Comparison of ENCODE assay signal across 1 cellular context in the genomic region with DNA sequence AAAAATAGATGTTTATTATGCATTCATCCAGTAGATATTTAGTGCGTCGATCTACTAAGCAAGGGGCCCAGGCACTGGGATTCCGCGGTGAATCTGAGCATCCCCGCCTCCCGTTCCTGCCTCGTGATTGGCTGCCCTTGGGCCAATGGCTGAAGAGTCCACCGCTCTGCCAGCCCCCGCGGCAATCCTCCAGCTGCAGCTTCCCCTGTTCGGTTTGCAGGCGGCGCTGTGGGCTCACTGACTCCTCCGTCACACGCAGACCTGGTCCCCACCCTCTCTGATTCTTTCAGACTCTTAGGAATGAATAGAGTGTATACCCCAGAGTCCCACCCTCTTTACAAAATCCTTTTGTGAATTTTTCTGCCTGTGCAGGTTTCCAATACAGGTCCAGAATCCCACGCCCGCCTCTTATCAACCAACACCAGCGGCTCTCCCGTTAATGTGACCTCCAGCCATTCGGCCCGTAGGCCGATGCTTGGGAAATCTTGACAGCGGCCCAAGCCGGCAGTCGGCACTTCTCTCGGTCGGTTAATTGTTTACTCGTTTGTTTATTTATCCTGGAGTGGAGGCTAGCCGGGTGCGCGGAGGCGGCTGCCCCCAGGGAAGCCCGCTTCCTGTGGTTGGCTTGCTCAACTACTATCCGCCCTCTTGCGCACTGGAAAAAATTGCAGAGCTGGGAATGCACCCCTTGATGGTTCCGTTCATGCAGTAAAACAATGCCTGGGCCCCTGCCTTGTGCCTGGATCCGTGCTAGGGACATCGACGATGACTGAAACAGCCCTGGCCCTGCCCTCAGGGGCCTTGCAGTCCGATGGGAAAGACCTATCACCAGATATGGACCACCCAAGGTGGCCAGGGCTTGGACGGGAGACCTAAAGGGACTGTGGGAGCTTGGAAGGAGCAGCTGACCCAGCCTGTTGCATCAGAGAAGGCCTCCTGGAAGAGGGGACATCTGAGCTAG.
A peak's percentile ranks its signal among the peaks of the same experiment; 100 is the strongest.
TF ChIP-seq lines count a peak whose summit lies in the region.

No MANE protein-coding gene starts in this region.

TF ChIP-seq in K562, 482 proteins besides CTCF, POLR2A, EP300 and RAD21 (continued from another document and continues in another):
- 0 out of 2 replicates have a peak, but pooled peaks have one; percentile 16 for TF ChIP-seq MBD2 (IDR thresholded peaks at IDR 0.05; ENCODE audit: borderline replicate concordance, low read depth)
- peak; percentile 53; the same call in 1 of the 2 replicates for TF ChIP-seq ZNF316 (IDR thresholded peaks at IDR 0.05)
- TF ChIP-seq ARID1B (IDR thresholded peaks at IDR 0.05): peak; percentile 26; the same call in 1 of the 2 replicates
- no peak for TF ChIP-seq NFATC3 (IDR thresholded peaks at IDR 0.05)
- TF ChIP-seq NFYB (IDR thresholded peaks at IDR 0.05; ENCODE audit: extremely low read depth, insufficient read length): peak; percentile 78
- TF ChIP-seq, protein P1, sequence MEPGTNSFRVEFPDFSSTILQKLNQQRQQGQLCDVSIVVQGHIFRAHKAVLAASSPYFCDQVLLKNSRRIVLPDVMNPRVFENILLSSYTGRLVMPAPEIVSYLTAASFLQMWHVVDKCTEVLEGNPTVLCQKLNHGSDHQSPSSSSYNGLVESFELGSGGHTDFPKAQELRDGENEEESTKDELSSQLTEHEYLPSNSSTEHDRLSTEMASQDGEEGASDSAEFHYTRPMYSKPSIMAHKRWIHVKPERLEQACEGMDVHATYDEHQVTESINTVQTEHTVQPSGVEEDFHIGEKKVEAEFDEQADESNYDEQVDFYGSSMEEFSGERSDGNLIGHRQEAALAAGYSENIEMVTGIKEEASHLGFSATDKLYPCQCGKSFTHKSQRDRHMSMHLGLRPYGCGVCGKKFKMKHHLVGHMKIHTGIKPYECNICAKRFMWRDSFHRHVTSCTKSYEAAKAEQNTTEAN (CRISPR knock-in tag; IDR thresholded peaks at IDR 0.05): no peak; the same call in 1 of the 2 replicates
- 0 out of 2 replicates have a peak, but pooled peaks have one; percentile 11 for TF ChIP-seq MAFG (tag; conservative IDR thresholded peaks at IDR 0.05)
- TF ChIP-seq ETV5 (CRISPR knock-in tag; IDR thresholded peaks at IDR 0.05; ENCODE audit: low read depth): 0 out of 2 replicates have a peak, but pooled peaks have one; percentile 29
- peak; percentile 78 for TF ChIP-seq CC2D1A (IDR thresholded peaks at IDR 0.05)
- TF ChIP-seq, protein P2, sequence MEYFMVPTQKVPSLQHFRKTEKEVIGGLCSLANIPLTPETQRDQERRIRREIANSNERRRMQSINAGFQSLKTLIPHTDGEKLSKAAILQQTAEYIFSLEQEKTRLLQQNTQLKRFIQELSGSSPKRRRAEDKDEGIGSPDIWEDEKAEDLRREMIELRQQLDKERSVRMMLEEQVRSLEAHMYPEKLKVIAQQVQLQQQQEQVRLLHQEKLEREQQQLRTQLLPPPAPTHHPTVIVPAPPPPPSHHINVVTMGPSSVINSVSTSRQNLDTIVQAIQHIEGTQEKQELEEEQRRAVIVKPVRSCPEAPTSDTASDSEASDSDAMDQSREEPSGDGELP (CRISPR knock-in tag; IDR thresholded peaks at IDR 0.05; ENCODE audit: borderline replicate concordance): peak; percentile 94
- no peak for TF ChIP-seq GATA2 (CRISPR knock-in tag; IDR thresholded peaks at IDR 0.05)
- 0 out of 2 replicates have a peak, but pooled peaks have one; percentile 6 for TF ChIP-seq NFIC (IDR thresholded peaks at IDR 0.05)
- TF ChIP-seq, protein P3, sequence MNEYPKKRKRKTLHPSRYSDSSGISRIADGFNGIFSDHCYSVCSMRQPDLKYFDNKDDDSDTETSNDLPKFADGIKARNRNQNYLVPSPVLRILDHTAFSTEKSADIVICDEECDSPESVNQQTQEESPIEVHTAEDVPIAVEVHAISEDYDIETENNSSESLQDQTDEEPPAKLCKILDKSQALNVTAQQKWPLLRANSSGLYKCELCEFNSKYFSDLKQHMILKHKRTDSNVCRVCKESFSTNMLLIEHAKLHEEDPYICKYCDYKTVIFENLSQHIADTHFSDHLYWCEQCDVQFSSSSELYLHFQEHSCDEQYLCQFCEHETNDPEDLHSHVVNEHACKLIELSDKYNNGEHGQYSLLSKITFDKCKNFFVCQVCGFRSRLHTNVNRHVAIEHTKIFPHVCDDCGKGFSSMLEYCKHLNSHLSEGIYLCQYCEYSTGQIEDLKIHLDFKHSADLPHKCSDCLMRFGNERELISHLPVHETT (CRISPR knock-in tag; conservative IDR thresholded peaks at IDR 0.05 in 1 of 2, IDR thresholded peaks at IDR 0.05 in 1 of 2): no peak
- TF ChIP-seq ZNF263 (CRISPR knock-in tag; IDR thresholded peaks at IDR 0.05; ENCODE audit: borderline replicate concordance): peak; percentile 66; the same call in 1 of the 2 replicates
- TF ChIP-seq, protein P4, sequence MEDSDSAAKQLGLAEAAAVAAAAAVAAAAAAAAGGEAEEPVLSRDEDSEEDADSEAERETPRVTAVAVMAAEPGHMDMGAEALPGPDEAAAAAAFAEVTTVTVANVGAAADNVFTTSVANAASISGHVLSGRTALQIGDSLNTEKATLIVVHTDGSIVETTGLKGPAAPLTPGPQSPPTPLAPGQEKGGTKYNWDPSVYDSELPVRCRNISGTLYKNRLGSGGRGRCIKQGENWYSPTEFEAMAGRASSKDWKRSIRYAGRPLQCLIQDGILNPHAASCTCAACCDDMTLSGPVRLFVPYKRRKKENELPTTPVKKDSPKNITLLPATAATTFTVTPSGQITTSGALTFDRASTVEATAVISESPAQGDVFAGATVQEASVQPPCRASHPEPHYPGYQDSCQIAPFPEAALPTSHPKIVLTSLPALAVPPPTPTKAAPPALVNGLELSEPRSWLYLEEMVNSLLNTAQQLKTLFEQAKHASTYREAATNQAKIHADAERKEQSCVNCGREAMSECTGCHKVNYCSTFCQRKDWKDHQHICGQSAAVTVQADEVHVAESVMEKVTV (CRISPR knock-in tag; IDR thresholded peaks at IDR 0.05): peak; percentile 88
- TF ChIP-seq ZNF143 (CRISPR knock-in tag; IDR thresholded peaks at IDR 0.05): 0 out of 2 replicates have a peak, but pooled peaks have one; percentile 31
- TF ChIP-seq POLR2G (IDR thresholded peaks at IDR 0.05; ENCODE audit: low read depth, low read length): peak; percentile 72
- peak; percentile 51; the same call in 1 of the 2 replicates for TF ChIP-seq JUND (IDR thresholded peaks at IDR 0.05; ENCODE audit: borderline replicate concordance, low read depth, low read length)
- TF ChIP-seq JUND (tag; IDR thresholded peaks at IDR 0.05; ENCODE audit: borderline replicate concordance, low read depth, low read length): no peak; the same call in 2 of the 3 replicates
- TF ChIP-seq TAF1 (IDR thresholded peaks at IDR 0.05; ENCODE audit: control insufficient read depth, extremely low read depth, insufficient read depth, low read length, severe bottlenecking): peak; percentile 26
- TF ChIP-seq TEAD4 (IDR thresholded peaks at IDR 0.05; ENCODE audit: low read length): 0 out of 2 replicates have a peak, but pooled peaks have one; percentile 19
- TF ChIP-seq TEAD4 (CRISPR knock-in tag; IDR thresholded peaks at IDR 0.05; ENCODE audit: borderline replicate concordance): no peak
- TF ChIP-seq PHF8 (IDR thresholded peaks at IDR 0.05; ENCODE audit: borderline replicate concordance, low read length): no peak; the same call in 1 of the 2 replicates
- TF ChIP-seq RB1 (IDR thresholded peaks at IDR 0.05; ENCODE audit: low read depth): peak; percentile 84; the same call in 1 of the 2 replicates
- TF ChIP-seq CCNT2 (IDR thresholded peaks at IDR 0.05; ENCODE audit: borderline replicate concordance, extremely low read depth, insufficient read length, low read depth, low read length): peak; percentile 20
- TF ChIP-seq ZFP36 (IDR thresholded peaks at IDR 0.05; ENCODE audit: low read depth, low read length, partially characterized antibody): peak; percentile 58
- TF ChIP-seq, protein P5, sequence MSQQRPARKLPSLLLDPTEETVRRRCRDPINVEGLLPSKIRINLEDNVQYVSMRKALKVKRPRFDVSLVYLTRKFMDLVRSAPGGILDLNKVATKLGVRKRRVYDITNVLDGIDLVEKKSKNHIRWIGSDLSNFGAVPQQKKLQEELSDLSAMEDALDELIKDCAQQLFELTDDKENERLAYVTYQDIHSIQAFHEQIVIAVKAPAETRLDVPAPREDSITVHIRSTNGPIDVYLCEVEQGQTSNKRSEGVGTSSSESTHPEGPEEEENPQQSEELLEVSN (IDR thresholded peaks at IDR 0.05; ENCODE audit: borderline replicate concordance in 1 of 2, extremely low read depth in 1 of 2, insufficient read depth in 1 of 2, insufficient read length in 1 of 2, low read depth in 1 of 2, low read length in 1 of 2, poor library complexity in 1 of 2, severe bottlenecking in 1 of 2): peak; percentile 32 to 35
- 0 out of 2 replicates have a peak, but pooled peaks have one; percentile 45 for TF ChIP-seq HCFC1 (IDR thresholded peaks at IDR 0.05; ENCODE audit: low read depth, low read length)
- TF ChIP-seq, protein P6, sequence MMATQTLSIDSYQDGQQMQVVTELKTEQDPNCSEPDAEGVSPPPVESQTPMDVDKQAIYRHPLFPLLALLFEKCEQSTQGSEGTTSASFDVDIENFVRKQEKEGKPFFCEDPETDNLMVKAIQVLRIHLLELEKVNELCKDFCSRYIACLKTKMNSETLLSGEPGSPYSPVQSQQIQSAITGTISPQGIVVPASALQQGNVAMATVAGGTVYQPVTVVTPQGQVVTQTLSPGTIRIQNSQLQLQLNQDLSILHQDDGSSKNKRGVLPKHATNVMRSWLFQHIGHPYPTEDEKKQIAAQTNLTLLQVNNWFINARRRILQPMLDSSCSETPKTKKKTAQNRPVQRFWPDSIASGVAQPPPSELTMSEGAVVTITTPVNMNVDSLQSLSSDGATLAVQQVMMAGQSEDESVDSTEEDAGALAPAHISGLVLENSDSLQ (IDR thresholded peaks at IDR 0.05): peak; percentile 59; the same call in 1 of the 2 replicates
- peak; percentile 45; the same call in 1 of the 2 replicates for TF ChIP-seq L3MBTL2 (IDR thresholded peaks at IDR 0.05)
- TF ChIP-seq TOE1 (IDR thresholded peaks at IDR 0.05; ENCODE audit: borderline replicate concordance): peak; percentile 47; the same call in 1 of the 2 replicates
- TF ChIP-seq TOE1 (CRISPR knock-in tag; IDR thresholded peaks at IDR 0.05; ENCODE audit: borderline replicate concordance, low read depth): no peak
- peak; percentile 37 for TF ChIP-seq CREB1 (IDR thresholded peaks at IDR 0.05)
- peak; percentile 58; the same call in 1 of the 2 replicates for TF ChIP-seq CREB1 (CRISPR knock-in tag; IDR thresholded peaks at IDR 0.05)
- 0 out of 2 replicates have a peak, but pooled peaks have one; percentile 30 for TF ChIP-seq LCOR (CRISPR knock-in tag; IDR thresholded peaks at IDR 0.05)
- peak; percentile 72 for TF ChIP-seq FOS (IDR thresholded peaks at IDR 0.05; ENCODE audit: extremely low read depth, insufficient read length)
- TF ChIP-seq MED1 (CRISPR knock-in tag; IDR thresholded peaks at IDR 0.05; ENCODE audit: borderline replicate concordance): no peak
- TF ChIP-seq SP1 (CRISPR knock-in tag; IDR thresholded peaks at IDR 0.05): peak; percentile 66; the same call in 1 of the 2 replicates
- TF ChIP-seq ARID2 (IDR thresholded peaks at IDR 0.05): no peak
- peak; percentile 41 to 48; a peak in 3 of 4 replicates for TF ChIP-seq NRF1 (conservative IDR thresholded peaks at IDR 0.05 in 1 of 2, IDR thresholded peaks at IDR 0.05 in 1 of 2)
- TF ChIP-seq ETV1 (tag; conservative IDR thresholded peaks at IDR 0.05; ENCODE audit: low read depth): 0 out of 2 replicates have a peak, but pooled peaks have one; percentile 11
- peak; percentile 39 for TF ChIP-seq EGR1 (conservative IDR thresholded peaks at IDR 0.05)
- no peak for TF ChIP-seq ATF1 (CRISPR knock-in tag; IDR thresholded peaks at IDR 0.05)
- TF ChIP-seq ATF1 (tag; IDR thresholded peaks at IDR 0.05): peak; percentile 69
- TF ChIP-seq SMC3 (conservative IDR thresholded peaks at IDR 0.05; ENCODE audit: insufficient read depth, low read depth, low read length): peak; percentile 64
- peak; percentile 75 for TF ChIP-seq HDAC2 (IDR thresholded peaks at IDR 0.05)
- TF ChIP-seq, protein P7, sequence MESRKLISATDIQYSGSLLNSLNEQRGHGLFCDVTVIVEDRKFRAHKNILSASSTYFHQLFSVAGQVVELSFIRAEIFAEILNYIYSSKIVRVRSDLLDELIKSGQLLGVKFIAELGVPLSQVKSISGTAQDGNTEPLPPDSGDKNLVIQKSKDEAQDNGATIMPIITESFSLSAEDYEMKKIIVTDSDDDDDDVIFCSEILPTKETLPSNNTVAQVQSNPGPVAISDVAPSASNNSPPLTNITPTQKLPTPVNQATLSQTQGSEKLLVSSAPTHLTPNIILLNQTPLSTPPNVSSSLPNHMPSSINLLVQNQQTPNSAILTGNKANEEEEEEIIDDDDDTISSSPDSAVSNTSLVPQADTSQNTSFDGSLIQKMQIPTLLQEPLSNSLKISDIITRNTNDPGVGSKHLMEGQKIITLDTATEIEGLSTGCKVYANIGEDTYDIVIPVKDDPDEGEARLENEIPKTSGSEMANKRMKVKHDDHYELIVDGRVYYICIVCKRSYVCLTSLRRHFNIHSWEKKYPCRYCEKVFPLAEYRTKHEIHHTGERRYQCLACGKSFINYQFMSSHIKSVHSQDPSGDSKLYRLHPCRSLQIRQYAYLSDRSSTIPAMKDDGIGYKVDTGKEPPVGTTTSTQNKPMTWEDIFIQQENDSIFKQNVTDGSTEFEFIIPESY (CRISPR knock-in tag; IDR thresholded peaks at IDR 0.05): peak; percentile 75
- TF ChIP-seq KDM1A (IDR thresholded peaks at IDR 0.05): peak; percentile 55 to 72; a peak in 3 of 4 replicates
- TF ChIP-seq ATF7 (IDR thresholded peaks at IDR 0.05): peak; percentile 36
- TF ChIP-seq, protein P8, sequence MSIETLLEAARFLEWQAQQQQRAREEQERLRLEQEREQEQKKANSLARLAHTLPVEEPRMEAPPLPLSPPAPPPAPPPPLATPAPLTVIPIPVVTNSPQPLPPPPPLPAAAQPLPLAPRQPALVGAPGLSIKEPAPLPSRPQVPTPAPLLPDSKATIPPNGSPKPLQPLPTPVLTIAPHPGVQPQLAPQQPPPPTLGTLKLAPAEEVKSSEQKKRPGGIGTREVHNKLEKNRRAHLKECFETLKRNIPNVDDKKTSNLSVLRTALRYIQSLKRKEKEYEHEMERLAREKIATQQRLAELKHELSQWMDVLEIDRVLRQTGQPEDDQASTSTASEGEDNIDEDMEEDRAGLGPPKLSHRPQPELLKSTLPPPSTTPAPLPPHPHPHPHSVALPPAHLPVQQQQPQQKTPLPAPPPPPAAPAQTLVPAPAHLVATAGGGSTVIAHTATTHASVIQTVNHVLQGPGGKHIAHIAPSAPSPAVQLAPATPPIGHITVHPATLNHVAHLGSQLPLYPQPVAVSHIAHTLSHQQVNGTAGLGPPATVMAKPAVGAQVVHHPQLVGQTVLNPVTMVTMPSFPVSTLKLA (conservative IDR thresholded peaks at IDR 0.05): peak in 1 of 2 experiments; percentile 59; a peak in 1 of 4 replicates
- no peak for TF ChIP-seq GTF2E2 (tag; IDR thresholded peaks at IDR 0.05)
- TF ChIP-seq ZNF121 (CRISPR knock-in tag; conservative IDR thresholded peaks at IDR 0.05): 0 out of 2 replicates have a peak, but pooled peaks have one; percentile 1
- TF ChIP-seq, protein P9, sequence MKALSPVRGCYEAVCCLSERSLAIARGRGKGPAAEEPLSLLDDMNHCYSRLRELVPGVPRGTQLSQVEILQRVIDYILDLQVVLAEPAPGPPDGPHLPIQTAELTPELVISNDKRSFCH (CRISPR knock-in tag; IDR thresholded peaks at IDR 0.05): no peak
- TF ChIP-seq, protein P9 (tag; IDR thresholded peaks at IDR 0.05): no peak
- TF ChIP-seq MYC (IDR thresholded peaks at IDR 0.05; ENCODE audit: low read depth, low read length): peak; percentile 70
- 0 out of 2 replicates have a peak, but pooled peaks have one; percentile 41 for TF ChIP-seq MYC (CRISPR knock-in tag; IDR thresholded peaks at IDR 0.05; ENCODE audit: borderline replicate concordance, low read depth)
- no peak for TF ChIP-seq PTBP1 (IDR thresholded peaks at IDR 0.05; ENCODE audit: low read depth, low read length)
